ENCODE assay signal across 11 cellular contexts in genomic region chr16:86396918-86397317, GRCh38.
DNase-seq lines count a peak whose midpoint lies in the region; ATAC-seq and TF ChIP-seq lines count a peak whose summit lies in the region.
"Had no signal": no experiment of that assay in that cellular context is flagged by ENCODE, and none has a peak within 500 bp of the region (broad histone marks: within the 10 kb centered on the region; RNA-seq: fewer than 3 reads in every experiment).

No MANE protein-coding gene starts in this region.

- no peaks in the 10 kb centered on the region for H3K36me3 ChIP-seq in WERI-Rb-1

- H3K4me3 ChIP-seq in foreskin fibroblast (ENCODE audit: low read depth in 1 of 2, low read length in 2 of 2) (peak overlapping the region in 1 of 2 donors; percentile 34), skeletal muscle cell (ENCODE audit: low read depth, low read length) (peak overlapping the region; percentile 10), WERI-Rb-1 (ENCODE audit: low read depth, low read length) (no peak overlapping the region)

- TF ChIP-seq CTCF in foreskin fibroblast (IDR thresholded peaks at IDR 0.05; ENCODE audit: low read depth, low read length): no peak
- TF ChIP-seq CTCF in WERI-Rb-1 (IDR thresholded peaks at IDR 0.05; ENCODE audit: low read depth, low read length): no peak

- H3K27me3 ChIP-seq in WERI-Rb-1 (ENCODE audit: insufficient read depth, low read depth, severe bottlenecking): no peaks in the 10 kb centered on the region

- DNase-seq in GM04503 (ENCODE audit: low read depth): peak; percentile 74
- peak; percentile 89 to 93 for DNase-seq in foreskin fibroblast
- DNase-seq in skeletal muscle cell (ENCODE audit: low read depth): peak; percentile 72
- no peak for DNase-seq in WERI-Rb-1
- no peak for DNase-seq in HuH-7 (ENCODE audit: low spot score)
- no peak for DNase-seq in inferior parietal cortex (ENCODE audit: extremely low spot score)
- DNase-seq in stimulated activated CD4-positive, alpha-beta T cell treated with anti-CD3 and anti-CD28 coated beads, Interleukin-2, amount 100 ng/mL, for 24 hours: no peak
- DNase-seq: activated gamma-delta T cell; stimulated activated CD4-positive, alpha-beta T cell treated with anti-CD3 and anti-CD28 coated beads, Interleukin-4, amount 100 ng/mL, for 1 hour had no signal

- ATAC-seq in SK-N-SH treated with all-trans-retinoic acid at 6 μM for 48 hours: peak; percentile 90

- no peak overlapping the region for H3K27ac ChIP-seq in WERI-Rb-1
- H3K27ac ChIP-seq: KMS-11 had no signal

- no peaks in the 10 kb centered on the region for H3K9me3 ChIP-seq in WERI-Rb-1 (ENCODE audit: severe bottlenecking)

TF ChIP-seq in SK-N-SH treated with all-trans-retinoic acid at 6 μM for 48 hours, 23 proteins besides CTCF, POLR2A, EP300 and RAD21:
- no peak for TF ChIP-seq GLIS3 (CRISPR knock-in tag; IDR thresholded peaks at IDR 0.05)
- no peak for TF ChIP-seq CSDC2 (CRISPR knock-in tag; IDR thresholded peaks at IDR 0.05)
- no peak for TF ChIP-seq ZC3H10 (CRISPR knock-in tag; IDR thresholded peaks at IDR 0.05)
- TF ChIP-seq, protein P1, sequence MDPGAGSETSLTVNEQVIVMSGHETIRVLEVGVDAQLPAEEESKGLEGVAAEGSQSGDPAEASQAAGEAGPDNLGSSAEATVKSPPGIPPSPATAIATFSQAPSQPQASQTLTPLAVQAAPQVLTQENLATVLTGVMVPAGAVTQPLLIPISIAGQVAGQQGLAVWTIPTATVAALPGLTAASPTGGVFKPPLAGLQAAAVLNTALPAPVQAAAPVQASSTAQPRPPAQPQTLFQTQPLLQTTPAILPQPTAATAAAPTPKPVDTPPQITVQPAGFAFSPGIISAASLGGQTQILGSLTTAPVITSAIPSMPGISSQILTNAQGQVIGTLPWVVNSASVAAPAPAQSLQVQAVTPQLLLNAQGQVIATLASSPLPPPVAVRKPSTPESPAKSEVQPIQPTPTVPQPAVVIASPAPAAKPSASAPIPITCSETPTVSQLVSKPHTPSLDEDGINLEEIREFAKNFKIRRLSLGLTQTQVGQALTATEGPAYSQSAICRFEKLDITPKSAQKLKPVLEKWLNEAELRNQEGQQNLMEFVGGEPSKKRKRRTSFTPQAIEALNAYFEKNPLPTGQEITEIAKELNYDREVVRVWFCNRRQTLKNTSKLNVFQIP (CRISPR knock-in tag; IDR thresholded peaks at IDR 0.05; ENCODE audit: borderline replicate concordance, low read depth): no peak
- no peak for TF ChIP-seq TOX (CRISPR knock-in tag; IDR thresholded peaks at IDR 0.05; ENCODE audit: borderline replicate concordance)
- no peak for TF ChIP-seq ZFP3 (CRISPR knock-in tag; IDR thresholded peaks at IDR 0.05)
- no peak for TF ChIP-seq SNAI2 (CRISPR knock-in tag; IDR thresholded peaks at IDR 0.05)
- TF ChIP-seq ZNF8 (CRISPR knock-in tag; IDR thresholded peaks at IDR 0.05): no peak
- no peak for TF ChIP-seq ESRRG (CRISPR knock-in tag; IDR thresholded peaks at IDR 0.05)
- no peak for TF ChIP-seq CREB5 (CRISPR knock-in tag; IDR thresholded peaks at IDR 0.05; ENCODE audit: low read depth)
- no peak for TF ChIP-seq ISL1 (CRISPR knock-in tag; IDR thresholded peaks at IDR 0.05)
- TF ChIP-seq ZFP30 (CRISPR knock-in tag; IDR thresholded peaks at IDR 0.05): no peak
- TF ChIP-seq BACH2 (CRISPR knock-in tag; IDR thresholded peaks at IDR 0.05; ENCODE audit: borderline replicate concordance): no peak
- no peak for TF ChIP-seq ZNF565 (CRISPR knock-in tag; conservative IDR thresholded peaks at IDR 0.05; ENCODE audit: low read depth)

Comparison
In these comparisons a context has a peak if more than half of its experiments do, and no peak if none do; other contexts are left out.
1. DNase-seq: peak in GM04503 (single experiment), foreskin fibroblast (2 of 2) and skeletal muscle cell (single experiment); none in WERI-Rb-1 (single experiment), HuH-7 (single experiment), inferior parietal cortex (single experiment) and stimulated activated CD4-positive, alpha-beta T cell treated with anti-CD3 and anti-CD28 coated beads, Interleukin-2, amount 100 ng/mL, for 24 hours (0 of 2).